Comparison of ENCODE assay signal across 13 cellular contexts in genomic region chr2:9990735-9991134, GRCh38. TPM values are rescaled to one million over a fixed set of nuclear protein-coding genes. Genes with fewer than 3 reads are reported as not detected.
DNase-seq lines count a peak whose midpoint lies in the region; ATAC-seq and TF ChIP-seq lines count a peak whose summit lies in the region.
"Had no signal": no experiment of that assay in that cellular context is flagged by ENCODE, and none has a peak within 500 bp of the region (broad histone marks: within the 10 kb centered on the region; RNA-seq: fewer than 3 reads in every experiment).

No MANE protein-coding gene starts in this region.

- intact Hi-C loops in Right ventricle myocardium inferior (cut with DNase I): loop anchor here (5.0 kb wide), 1 partner anchor 47 kb away; no protein-coding TSS in a partner anchor
- intact Hi-C loops in dendritic cell treated with granulocyte-macrophage colony-stimulating factor and Interleukin-4, amounts not matched to agents 40 ng/mL and 50 ng/mL, for 4 days (cut with micrococcal nuclease): loop anchor here (2.0 kb wide), 2 partner anchors 44 to 52 kb away; partner anchors contain the start of gene KLF11

- TF ChIP-seq POLR2A in Peyer's patch (IDR thresholded peaks at IDR 0.05): no peak

- TF ChIP-seq CTCF in right atrium auricular region (IDR thresholded peaks at IDR 0.05) (no peak), liver (IDR thresholded peaks at IDR 0.05; ENCODE audit: low read depth, low read length, missing input control) (no peak), Peyer's patch (IDR thresholded peaks at IDR 0.05) (no peak)

- ATAC-seq in Right ventricle myocardium inferior: peak; percentile 49
- ATAC-seq in stimulated activated naive CD8-positive, alpha-beta T cell treated with anti-CD3 and anti-CD28 coated beads, Interleukin-15, amount 100 ng/mL, for 72 hours: no peak

- H3K4me1 ChIP-seq in right atrium auricular region (peaks cover 0 to 53% of the 10 kb centered on the region in 2 donors), liver (ENCODE audit: control insufficient read depth in 4 of 4, insufficient read depth in 4 of 4, low read length in 3 of 4) (peaks cover 0 to 12% (median 8%) of the 10 kb centered on the region in 4 donors), Peyer's patch (no peaks in the 10 kb centered on the region)

- H3K4me1 Mint-ChIP-seq in dendritic cell treated with granulocyte-macrophage colony-stimulating factor and Interleukin-4, amounts not matched to agents 40 ng/mL and 50 ng/mL, for 4 days (ENCODE audit: low read depth): peaks cover 51% of the 10 kb centered on the region
- H3K4me1 Mint-ChIP-seq in stimulated activated naive CD8-positive, alpha-beta T cell treated with anti-CD3 and anti-CD28 coated beads, Interleukin-15, amount 100 ng/mL, for 72 hours: no peaks in the 10 kb centered on the region

- H3K9me3 Mint-ChIP-seq in dendritic cell treated with granulocyte-macrophage colony-stimulating factor and Interleukin-4, amounts not matched to agents 40 ng/mL and 50 ng/mL, for 4 days: no peaks in the 10 kb centered on the region
- no peaks in the 10 kb centered on the region for H3K9me3 Mint-ChIP-seq in stimulated activated naive CD8-positive, alpha-beta T cell treated with anti-CD3 and anti-CD28 coated beads, Interleukin-15, amount 100 ng/mL, for 72 hours

- DNase-seq in Right ventricle myocardium inferior (ENCODE audit: missing footprints): peak; percentile 81
- DNase-seq in right atrium auricular region (ENCODE audit: low spot score): no peak
- no peak for DNase-seq in stimulated activated naive CD8-positive, alpha-beta T cell treated with anti-CD3 and anti-CD28 coated beads, Interleukin-15, amount 100 ng/mL, for 72 hours
- no peak for DNase-seq in Peyer's patch
- DNase-seq in dedifferentiated amniotic fluid mesenchymal stem cell (ENCODE audit: extremely low spot score): no peak
- DNase-seq in occipital lobe (lab: John Stamatoyannopoulos, UW): no peak
- DNase-seq: DMS53; effector memory CD4-positive, alpha-beta T cell; retina; RPMI8226 had no signal

- H3K27ac Mint-ChIP-seq in dendritic cell treated with granulocyte-macrophage colony-stimulating factor and Interleukin-4, amounts not matched to agents 40 ng/mL and 50 ng/mL, for 4 days: peak overlapping the region; percentile 86
- H3K27ac Mint-ChIP-seq in stimulated activated naive CD8-positive, alpha-beta T cell treated with anti-CD3 and anti-CD28 coated beads, Interleukin-15, amount 100 ng/mL, for 72 hours: no peak overlapping the region

- H3K9me3 ChIP-seq in right atrium auricular region (no peaks in the 10 kb centered on the region), liver (ENCODE audit: control insufficient read depth in 4 of 4, low read length in 3 of 4) (no peaks in the 10 kb centered on the region), Peyer's patch (no peaks in the 10 kb centered on the region)
- H3K9me3 ChIP-seq: tibial nerve had no signal

- no peak overlapping the region for H3K4me3 Mint-ChIP-seq in dendritic cell treated with granulocyte-macrophage colony-stimulating factor and Interleukin-4, amounts not matched to agents 40 ng/mL and 50 ng/mL, for 4 days
- H3K4me3 Mint-ChIP-seq in stimulated activated naive CD8-positive, alpha-beta T cell treated with anti-CD3 and anti-CD28 coated beads, Interleukin-15, amount 100 ng/mL, for 72 hours: no peak overlapping the region

- no peaks in the 10 kb centered on the region for H3K27me3 Mint-ChIP-seq in dendritic cell treated with granulocyte-macrophage colony-stimulating factor and Interleukin-4, amounts not matched to agents 40 ng/mL and 50 ng/mL, for 4 days
- no peaks in the 10 kb centered on the region for H3K27me3 Mint-ChIP-seq in stimulated activated naive CD8-positive, alpha-beta T cell treated with anti-CD3 and anti-CD28 coated beads, Interleukin-15, amount 100 ng/mL, for 72 hours

- H3K27me3 ChIP-seq in right atrium auricular region (no peaks in the 10 kb centered on the region), liver (ENCODE audit: control insufficient read depth in 4 of 4, insufficient read depth in 4 of 4, low read length in 3 of 4) (no peaks in the 10 kb centered on the region), Peyer's patch (no peaks in the 10 kb centered on the region)
- H3K27me3 ChIP-seq: tibial nerve had no signal

- H3K4me3 ChIP-seq in right atrium auricular region (no peak overlapping the region), liver (ENCODE audit: low read depth in 1 of 3, low read length in 3 of 3) (no peak overlapping the region), Peyer's patch (no peak overlapping the region)
- H3K4me3 ChIP-seq: tibial nerve had no signal

- H3K27ac ChIP-seq in right atrium auricular region (peak overlapping the region in 1 of 2 donors; percentile 86), liver (ENCODE audit: low read depth in 1 of 2, low read length in 2 of 2) (peak overlapping the region; percentile 7 to 22), Peyer's patch (no peak overlapping the region)

- H3K36me3 Mint-ChIP-seq in dendritic cell treated with granulocyte-macrophage colony-stimulating factor and Interleukin-4, amounts not matched to agents 40 ng/mL and 50 ng/mL, for 4 days (ENCODE audit: low read depth): no peaks in the 10 kb centered on the region

- H3K36me3 ChIP-seq in right atrium auricular region (no peaks in the 10 kb centered on the region), liver (ENCODE audit: control insufficient read depth in 4 of 4, insufficient read depth in 3 of 4, low read depth in 1 of 4, low read length in 3 of 4) (peaks cover 2 to 31% (median 19%) of the 10 kb centered on the region in 4 donors), Peyer's patch (no peaks in the 10 kb centered on the region)
- H3K36me3 ChIP-seq: tibial nerve had no signal

- 46% methylated on average over 6 of the region's 6 CpGs for WGBS in liver

- H3K9ac ChIP-seq in liver (ENCODE audit: low read depth in 1 of 2, low read length in 2 of 2): no peak overlapping the region

- no peak for TF ChIP-seq RAD21 in liver (IDR thresholded peaks at IDR 0.05)

TF ChIP-seq in liver, 16 proteins besides CTCF, POLR2A, EP300 and RAD21:
- TF ChIP-seq NR2F2 (IDR thresholded peaks at IDR 0.05) (no peak), HNF4A (conservative IDR thresholded peaks at IDR 0.05) (no peak), FOXA1 (IDR thresholded peaks at IDR 0.05) (no peak), HNF4G (IDR thresholded peaks at IDR 0.05) (no peak), ATF3 (IDR thresholded peaks at IDR 0.05) (no peak), JUND (IDR thresholded peaks at IDR 0.05) (no peak)

RNA-seq across cellular contexts. Expression of gene GRHL1, which starts 39.2 kb away (rescaled TPM):
- total RNA-seq in Right ventricle myocardium inferior (0.81 TPM), right atrium auricular region (1 to 10 TPM; 1.3 to 3.2 TPM), liver (10 to 100 TPM in 1 of 2 donors, 1 to 10 TPM in 1; 6.2 to 13.7 TPM), Peyer's patch (1 to 10 TPM in 3 of 4 donors, not detected in 1; 1.3 to 6.6 (median 1.5) TPM), occipital lobe (4.1 TPM)
- polyA plus RNA-seq in liver: 1 to 10 TPM; 3.6 to 6.0 TPM

RNA-seq across cellular contexts. Expression of gene KLF11, which starts 52.6 kb away (rescaled TPM):
- total RNA-seq in Right ventricle myocardium inferior (28.2 TPM), right atrium auricular region (10 to 100 TPM; 18.8 to 30.6 TPM), liver (10 to 100 TPM; 13.2 to 43.0 TPM), Peyer's patch (10 to 100 TPM in 2 of 4 donors, 1 to 10 TPM in 2; 4.0 to 17.3 (median 11.5) TPM), occipital lobe (14.0 TPM)
- polyA plus RNA-seq in liver: 10 to 100 TPM; 10.5 to 15.8 TPM

Comparison
In these comparisons a context has a peak if more than half of its experiments do, and no peak if none do; other contexts are left out.
1. H3K27ac ChIP-seq: peak in liver (2 of 2); none in Peyer's patch (0 of 4).